19 cellular contexts compared by ENCODE assay signal in genomic region chr2:143616452-143616851, GRCh38.
"Had no signal": no experiment of that assay in that cellular context is flagged by ENCODE, and none has a peak within 500 bp of the region (broad histone marks: within the 10 kb centered on the region; RNA-seq: fewer than 3 reads in every experiment).

No MANE protein-coding gene starts in this region.

- H3K4me1 ChIP-seq: esophagus muscularis mucosa, gastrocnemius medialis, heart right ventricle, right atrium auricular region, sigmoid colon, stomach, transverse colon had no signal

- H3K27me3 ChIP-seq: esophagus muscularis mucosa, gastrocnemius medialis, heart right ventricle, right atrium auricular region, sigmoid colon, stomach, transverse colon had no signal

- ATAC-seq: gastrocnemius medialis, heart right ventricle, left lobe of liver, natural killer cell had no signal

- H3K36me3 ChIP-seq: esophagus muscularis mucosa, gastrocnemius medialis, heart right ventricle, right atrium auricular region, sigmoid colon, stomach, thoracic aorta, transverse colon had no signal

- H3K9me3 Mint-ChIP-seq: natural killer cell had no signal

- FAIRE-seq: endometrium, islet of Langerhans had no signal

- H3K4me3 ChIP-seq: esophagus muscularis mucosa, gastrocnemius medialis, heart right ventricle, right atrium auricular region, sigmoid colon, skin epidermis, stomach, thoracic aorta, transverse colon had no signal

- H3K9me3 ChIP-seq: esophagus muscularis mucosa, gastrocnemius medialis, heart right ventricle, right atrium auricular region, sigmoid colon, stomach, thoracic aorta, transverse colon had no signal

- H3K27ac ChIP-seq: esophagus muscularis mucosa, gastrocnemius medialis, heart right ventricle, right atrium auricular region, sigmoid colon, skin epidermis, stomach, thoracic aorta, transverse colon had no signal

- H3K36me3 Mint-ChIP-seq: natural killer cell had no signal

- H3K27ac Mint-ChIP-seq: natural killer cell had no signal

- DNase-seq: effector memory CD4-positive, alpha-beta T cell; gastrocnemius medialis; heart right ventricle; hypothalamus; kidney glomerular epithelial cell; mammary epithelial cell; natural killer cell; posterior cingulate gyrus; sigmoid colon; stomach; substantia nigra; transverse colon had no signal

- H3K4me3 Mint-ChIP-seq: natural killer cell had no signal
